16 cellular contexts compared by ENCODE assay signal in genomic region chr22:43435851-43436535, GRCh38. TPM values are rescaled to one million over a fixed set of nuclear protein-coding genes. Genes with fewer than 3 reads are reported as not detected.
DNase-seq lines count a peak whose midpoint lies in the region; ATAC-seq, FAIRE-seq and TF ChIP-seq lines count a peak whose summit lies in the region.
"Had no signal": no experiment of that assay in that cellular context is flagged by ENCODE, and none has a peak within 500 bp of the region (broad histone marks: within the 10 kb centered on the region; RNA-seq: fewer than 3 reads in every experiment).

No MANE protein-coding gene starts in this region.

- H3K9ac ChIP-seq in BLaER1 treated with 17β-estradiol and CSF1 and Interleukin-3, amounts not matched to agents 10 nM and 100 nM = peak overlapping the region in 4 of 11 experiments; percentile 3 to 28 (median 20); a peak in 3 of 22 replicates
- H3K9ac ChIP-seq in kidney (ENCODE audit: low read length in 2 of 2) = no peak overlapping the region

- H3K4me3 ChIP-seq in BLaER1 treated with 17β-estradiol and CSF1 and Interleukin-3, amounts not matched to agents 10 nM and 100 nM = no peak overlapping the region
- no peak overlapping the region for H3K4me3 ChIP-seq in kidney (ENCODE audit: low read length in 2 of 2)
- H3K4me3 ChIP-seq in vagina = no peak overlapping the region
- H3K4me3 ChIP-seq: cardiac muscle cell had no signal

- no peak for TF ChIP-seq CTCF in kidney (IDR thresholded peaks at IDR 0.05; ENCODE audit: borderline replicate concordance, extremely low read depth, insufficient read depth)
- TF ChIP-seq CTCF in vagina (IDR thresholded peaks at IDR 0.05) = no peak

- no peaks in the 10 kb centered on the region for H3K9me3 ChIP-seq in BLaER1 treated with 17β-estradiol and CSF1 and Interleukin-3, amounts not matched to agents 10 nM and 100 nM (replicated peaks in 1 of 11)
- H3K9me3 ChIP-seq in kidney (ENCODE audit: control insufficient read depth in 1 of 2, low read length in 2 of 2) (no peaks in the 10 kb centered on the region), vagina (no peaks in the 10 kb centered on the region)

- H3K27ac Mint-ChIP-seq in effector memory CD8-positive, alpha-beta T cell = no peak overlapping the region
- H3K27ac Mint-ChIP-seq: activated CD4-positive, alpha-beta memory T cell treated with anti-CD3 and anti-CD28 coated beads, Interleukin-2, amount 10 ng/mL, durations not matched to agents 7 days and 5 days had no signal

- no peaks in the 10 kb centered on the region for H3K36me3 Mint-ChIP-seq in effector memory CD8-positive, alpha-beta T cell (ENCODE audit: insufficient read depth)

- DNase-seq in Daoy (ENCODE audit: low read depth) = peak; percentile 59
- peak; percentile 87 for DNase-seq in NCI-H2196 (lab: John Stamatoyannopoulos, UW; ENCODE audit: unreplicated experiment)
- DNase-seq in kidney = peak; percentile 61
- DNase-seq in stimulated activated CD4-positive, alpha-beta T cell treated with anti-CD3 and anti-CD28 coated beads, Interleukin-4, amount 100 ng/mL, for 1 hour = no peak
- DNase-seq in vagina (ENCODE audit: extremely low spot score in 2 of 2) = no peak
- DNase-seq in effector memory CD8-positive, alpha-beta T cell = no peak
- DNase-seq: activated CD4-positive, alpha-beta memory T cell treated with anti-CD3 and anti-CD28 coated beads, Interleukin-2, amount 10 ng/mL, durations not matched to agents 7 days and 5 days; activated gamma-delta T cell; islet precursor cell; NCI-H187 treated with DMSO at 0.1 percent for 48 hours; stimulated activated CD4-positive, alpha-beta T cell treated with anti-CD3 and anti-CD28 coated beads, Interleukin-2, amount 100 ng/mL, for 48 hours; T-helper 9 cell had no signal

- peaks cover 7 to 48% (median 42%) of the 10 kb centered on the region in 10 experiments; a peak in 17 of 20 replicates for H3K4me1 ChIP-seq in BLaER1 treated with 17β-estradiol and CSF1 and Interleukin-3, amounts not matched to agents 10 nM and 100 nM
- no peaks in the 10 kb centered on the region for H3K4me1 ChIP-seq in kidney (ENCODE audit: control insufficient read depth in 1 of 2, insufficient read depth in 1 of 2, low read depth in 1 of 2, low read length in 2 of 2)
- no peaks in the 10 kb centered on the region for H3K4me1 ChIP-seq in vagina

- H3K27ac ChIP-seq in BLaER1 treated with 17β-estradiol and CSF1 and Interleukin-3, amounts not matched to agents 10 nM and 100 nM = no peak overlapping the region
- H3K27ac ChIP-seq in kidney (ENCODE audit: low read depth in 2 of 2, low read length in 2 of 2) = no peak overlapping the region
- no peak overlapping the region for H3K27ac ChIP-seq in vagina
- H3K27ac ChIP-seq: cardiac muscle cell had no signal

- no peaks in the 10 kb centered on the region for H3K36me3 ChIP-seq in BLaER1 treated with 17β-estradiol and CSF1 and Interleukin-3, amounts not matched to agents 10 nM and 100 nM
- H3K36me3 ChIP-seq in kidney (ENCODE audit: control insufficient read depth in 1 of 2, insufficient read depth in 2 of 2, low read length in 2 of 2) = no peaks in the 10 kb centered on the region
- no peaks in the 10 kb centered on the region for H3K36me3 ChIP-seq in vagina
- H3K36me3 ChIP-seq: cardiac muscle cell had no signal

- FAIRE-seq in kidney (lab: Jason Lieb, UNC) = no peak
- FAIRE-seq: G401.6 had no signal

- H3K9me3 Mint-ChIP-seq in effector memory CD8-positive, alpha-beta T cell = no peaks in the 10 kb centered on the region
- H3K9me3 Mint-ChIP-seq: activated CD4-positive, alpha-beta memory T cell treated with anti-CD3 and anti-CD28 coated beads, Interleukin-2, amount 10 ng/mL, durations not matched to agents 7 days and 5 days had no signal

- H3K4me2 ChIP-seq in BLaER1 treated with 17β-estradiol and CSF1 and Interleukin-3, amounts not matched to agents 10 nM and 100 nM = peak overlapping the region in 8 of 11 experiments; percentile 25 to 67 (median 60); a peak in 15 of 22 replicates

- H3K4me1 Mint-ChIP-seq in effector memory CD8-positive, alpha-beta T cell (ENCODE audit: low read depth in 2 of 2) = peaks cover 0 to 2% of the 10 kb centered on the region in 2 donors
- H3K4me1 Mint-ChIP-seq: activated CD4-positive, alpha-beta memory T cell treated with anti-CD3 and anti-CD28 coated beads, Interleukin-2, amount 10 ng/mL, durations not matched to agents 7 days and 5 days had no signal

- peaks cover 3 to 16% (median 9%) of the 10 kb centered on the region in 11 experiments; a peak in 16 of 22 replicates for H3K27me3 ChIP-seq in BLaER1 treated with 17β-estradiol and CSF1 and Interleukin-3, amounts not matched to agents 10 nM and 100 nM
- no peaks in the 10 kb centered on the region for H3K27me3 ChIP-seq in vagina

- intact Hi-C loops in kidney (cut with DNase I) (no loop called here), vagina (cut with DNase I) (no loop called here)

- H3K4me3 Mint-ChIP-seq in effector memory CD8-positive, alpha-beta T cell = no peak overlapping the region
- H3K4me3 Mint-ChIP-seq: activated CD4-positive, alpha-beta memory T cell treated with anti-CD3 and anti-CD28 coated beads, Interleukin-2, amount 10 ng/mL, durations not matched to agents 7 days and 5 days had no signal

- no peak for ATAC-seq in esophagus mucosa
- ATAC-seq in effector memory CD8-positive, alpha-beta T cell (replicated peaks) = no peak

- no peak for TF ChIP-seq POLR2A in vagina (IDR thresholded peaks at IDR 0.05)

- H3K27me3 Mint-ChIP-seq in effector memory CD8-positive, alpha-beta T cell = peaks cover 43 to 95% of the 10 kb centered on the region in 2 donors

- H4K20me1 ChIP-seq in BLaER1 treated with 17β-estradiol and CSF1 and Interleukin-3, amounts not matched to agents 10 nM and 100 nM = peaks cover 0 to 19% (median 0%) of the 10 kb centered on the region in 11 experiments; a peak in 2 of 22 replicates

RNA-seq across cellular contexts. Expression of gene MPPED1, which starts 24.2 kb away (rescaled TPM):
- total RNA-seq in Daoy (2014; rRNA removed; shearing (Covaris generic)) = not detected in 2 replicates
- total RNA-seq in kidney (not detected), esophagus mucosa (not detected), vagina (0.49 TPM)
- not detected for polyA plus RNA-seq in kidney (ENCODE audit: insufficient read depth, low read depth, low replicate concordance)
- total RNA-seq: activated CD4-positive, alpha-beta memory T cell treated with anti-CD3 and anti-CD28 coated beads, Interleukin-2, amount 10 ng/mL, durations not matched to agents 7 days and 5 days had no signal
- polyA plus RNA-seq: cardiac muscle cell had no signal

Comparison
In these comparisons a context has a peak if more than half of its experiments do, and no peak if none do; other contexts are left out.
1. DNase-seq: peak in Daoy (single experiment), NCI-H2196 (single experiment) and kidney (single experiment); none in stimulated activated CD4-positive, alpha-beta T cell treated with anti-CD3 and anti-CD28 coated beads, Interleukin-4, amount 100 ng/mL, for 1 hour (single experiment), vagina (0 of 2) and effector memory CD8-positive, alpha-beta T cell (0 of 3).